ENCODE assay signal across 22 cellular contexts in the genomic region with DNA sequence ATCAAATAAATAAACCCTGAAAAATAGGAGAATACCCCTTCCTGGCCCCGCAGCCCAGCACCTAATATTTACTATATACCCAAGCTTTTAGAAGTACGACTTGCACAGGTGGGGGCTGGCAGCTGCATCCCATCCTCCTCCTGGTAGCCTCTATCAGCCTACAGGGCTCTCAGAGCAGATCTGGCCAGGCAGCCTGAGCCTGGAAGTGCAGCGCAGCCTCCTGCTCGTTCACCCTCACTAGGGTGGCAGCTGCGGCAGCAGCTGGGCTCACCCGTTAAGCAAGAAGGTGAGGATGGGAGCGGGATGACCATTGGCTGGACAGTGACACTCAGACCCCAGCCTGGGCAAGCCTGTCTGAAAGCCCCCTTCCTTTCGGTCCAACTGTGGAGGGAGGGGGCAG.
"Had no signal": no experiment of that assay in that cellular context is flagged by ENCODE, and none has a peak within 500 bp of the region (broad histone marks: within the 10 kb centered on the region; RNA-seq: fewer than 3 reads in every experiment).

No MANE protein-coding gene starts in this region.

- H3K9me3 ChIP-seq: breast epithelium, Peyer's patch had no signal

- H3K4me1 ChIP-seq: breast epithelium had no signal

- H3K4me3 ChIP-seq: breast epithelium, coronary artery, K562, Peyer's patch had no signal

- DNase-seq: activated CD4-positive, CD25-positive, alpha-beta regulatory T cell; activated CD8-positive, alpha-beta memory T cell treated with anti-CD3 and anti-CD28 coated beads, Interleukin-2, amount 50 U/mL, for 48 hours; activated CD8-positive, alpha-beta T cell treated with anti-CD3 and anti-CD28 coated beads, Interleukin-2, amount 10 ng/mL, durations not matched to agents 7 days and 5 days; activated effector memory CD4-positive, alpha-beta T cell treated with Interleukin-2 at 50 U/mL for 16 hours; activated naive CD4-positive, alpha-beta T cell; activated T-cell treated with anti-CD3 and anti-CD28 coated beads, Interleukin-2, amount 50 U/mL, for 24 hours; aorta; Karpas-422; NCI-H1105 treated with DMSO at 0.1 percent for 48 hours; NCI-H1436 treated with DMSO at 0.1 percent for 48 hours; NCI-H1930; NCI-H2107; NCI-H510A treated with DMSO at 0.1 percent for 48 hours; NCI-H748 treated with DMSO at 0.1 percent for 48 hours; Peyer's patch; Right ventricle myocardium superior; T-helper 1 cell had no signal

- H3K27ac ChIP-seq: breast epithelium, coronary artery, Peyer's patch, RWPE1, VCaP had no signal

- H3K27me3 ChIP-seq: breast epithelium, Peyer's patch had no signal

- ATAC-seq: activated CD8-positive, alpha-beta T cell treated with anti-CD3 and anti-CD28 coated beads, Interleukin-2, amount 10 ng/mL, durations not matched to agents 7 days and 5 days; K562 had no signal
